23 cellular contexts compared by ENCODE assay signal in the genomic region with DNA sequence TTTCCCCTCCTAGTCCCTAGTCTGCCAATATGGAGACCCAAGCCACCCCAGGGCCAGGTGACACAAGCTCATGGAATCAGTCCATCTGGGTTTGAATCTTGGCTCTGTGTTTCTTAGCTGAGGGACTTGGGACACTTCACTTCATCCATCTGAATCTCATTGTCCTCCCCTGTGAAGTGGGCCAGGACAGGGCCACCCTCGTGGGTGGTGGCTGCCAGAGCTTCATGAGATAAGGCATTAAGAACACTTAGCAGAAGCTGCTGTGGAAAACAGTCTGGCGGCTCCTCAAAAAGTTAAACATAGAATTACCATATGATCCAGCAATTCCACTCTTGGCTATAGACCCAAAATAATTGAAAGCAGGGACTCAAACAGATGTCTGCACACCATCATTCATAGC. TPM values are rescaled to one million over a fixed set of nuclear protein-coding genes. Genes with fewer than 3 reads are reported as not detected.
"Had no signal": no experiment of that assay in that cellular context is flagged by ENCODE, and none has a peak within 500 bp of the region (broad histone marks: within the 10 kb centered on the region; RNA-seq: fewer than 3 reads in every experiment).

No MANE protein-coding gene starts in this region.

- H3K4me1 ChIP-seq: SJSA1 had no signal

- DNase-seq: KBM-7, MV-4-11, NCI-H1048, NCI-H1105, NCI-H1417, NCI-H1436 treated with DMSO at 0.1 percent for 48 hours, NCI-H1694, NCI-H187 treated with DMSO at 0.1 percent for 48 hours, NCI-H2029 treated with DMSO at 0.1 percent for 48 hours, NCI-H2227 treated with DMSO at 0.1 percent for 48 hours, NCI-H524, NCI-H526 treated with DMSO at 0.1 percent for 48 hours, NCI-H748 treated with DMSO at 0.1 percent for 48 hours, SIG-M5, SW 1271 had no signal

- H3K9me3 ChIP-seq: SJSA1 had no signal

- H3K27ac ChIP-seq: RWPE1, SJSA1, SK-N-MC had no signal

- H3K27me3 ChIP-seq: SJSA1 had no signal

- ATAC-seq: Panc1 had no signal

- H3K4me3 ChIP-seq: SJSA1, SK-N-MC had no signal

- H3K36me3 ChIP-seq: SJSA1 had no signal

RNA-seq across cellular contexts. Expression of a gene that starts 42.3 kb away (rescaled TPM):
- total RNA-seq: HT-29, LHCN-M2, MCF 10A, NCI-H460, SJSA1 had no signal
